11 cellular contexts compared by ENCODE assay signal in genomic region chr7:111740942-111741341, GRCh38.
"Had no signal": no experiment of that assay in that cellular context is flagged by ENCODE, and none has a peak within 500 bp of the region (broad histone marks: within the 10 kb centered on the region; RNA-seq: fewer than 3 reads in every experiment).

No MANE protein-coding gene starts in this region.

- H3K27ac ChIP-seq: PC-9, SJSA1 had no signal

- H3K36me3 ChIP-seq: SJSA1 had no signal

- H3K9me2 ChIP-seq: SK-N-SH had no signal

- H3K27me3 ChIP-seq: SJSA1 had no signal

- H3K9ac ChIP-seq: SK-N-SH had no signal

- H2AFZ ChIP-seq: PC-9 had no signal

- H3K9me3 ChIP-seq: SJSA1, SK-N-SH had no signal

- H3K4me1 ChIP-seq: SJSA1 had no signal

- H3K4me2 ChIP-seq: PC-9, SK-N-SH had no signal

- DNase-seq: KG1, MM.1S, NCI-H1105, NCI-H1436 treated with DMSO at 0.1 percent for 48 hours, PC-9, Right ventricle myocardium superior, RPMI8226, SHP77 treated with DMSO at 0.1 percent for 48 hours, SK-N-SH, T-helper 1 cell had no signal

- H3K4me3 ChIP-seq: PC-9, SJSA1 had no signal
